In the genomic region with DNA sequence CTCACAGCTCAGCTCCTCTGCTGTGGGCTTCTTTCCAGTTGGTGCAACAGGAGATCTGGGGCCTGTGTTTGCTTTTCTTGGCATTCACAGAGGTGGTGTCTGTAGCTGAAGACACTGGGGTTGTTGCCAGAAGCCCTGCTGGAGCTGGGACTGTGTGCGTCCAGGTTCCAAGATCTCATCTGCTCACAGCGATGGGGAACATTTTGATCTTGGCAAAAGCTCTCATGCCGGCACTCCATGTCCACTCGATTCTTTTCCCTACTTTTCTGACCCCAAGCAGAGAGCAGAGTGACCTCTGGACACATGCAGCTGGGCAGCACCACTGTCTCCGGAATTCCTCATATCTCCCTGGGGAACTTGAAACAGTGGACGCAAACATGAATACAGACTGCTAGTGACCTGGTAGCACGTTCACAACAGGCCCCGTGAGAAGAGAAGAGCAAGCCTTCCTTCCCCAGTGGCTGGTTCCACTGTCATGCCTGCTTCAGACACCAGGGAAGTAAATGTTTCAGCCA, we compare ENCODE assay signal across 14 cellular contexts. TPM values are rescaled to one million over a fixed set of nuclear protein-coding genes. Genes with fewer than 3 reads are reported as not detected.
DNase-seq lines count a peak whose midpoint lies in the region; ATAC-seq, FAIRE-seq and TF ChIP-seq lines count a peak whose summit lies in the region.
"Had no signal": no experiment of that assay in that cellular context is flagged by ENCODE, and none has a peak within 500 bp of the region (broad histone marks: within the 10 kb centered on the region; RNA-seq: fewer than 3 reads in every experiment).

No MANE protein-coding gene starts in this region.

- TF ChIP-seq RAD21 in K562 (CRISPR knock-in tag; conservative IDR thresholded peaks at IDR 0.05 in 1 of 2, IDR thresholded peaks at IDR 0.05 in 1 of 2): no peak

- 2% methylated on average over 8 of the region's 8 CpGs for WGBS in K562 (ENCODE audit: insufficient coverage, low coverage, missing lambda C conversion rate)

- no peaks in the 10 kb centered on the region for H3K9me3 ChIP-seq in K562 (replicated peaks; ENCODE audit: control insufficient read depth, insufficient read depth, low read depth, low read length)

- CTCF ChIA-PET in K562 (lab: Yijun Ruan, JAX; ENCODE audit: low intra/inter-chr PET ratio): no interaction called here

- no peak for FAIRE-seq in K562 (lab: Jason Lieb, UNC)

- no peaks in the 10 kb centered on the region for H4K20me1 ChIP-seq in K562 (replicated peaks; ENCODE audit: control insufficient read depth, insufficient read depth, low read length)

- peaks cover 7 to 12% of the 10 kb centered on the region in 2 experiments; a peak in 3 of 5 replicates for H3K27me3 ChIP-seq in K562 (ENCODE audit: control insufficient read depth in 2 of 2, insufficient read depth in 2 of 2, low read length in 2 of 2)

- H2AFZ ChIP-seq in K562 (ENCODE audit: low read depth, low read length): no peak overlapping the region; the same call in 1 of the 2 replicates

- peak; percentile 39 for ATAC-seq in K562
- ATAC-seq in left cardiac atrium: peak; percentile 91 to 95
- no peak for ATAC-seq in activated CD4-positive, CD25-positive, alpha-beta regulatory T cell treated with anti-CD3 and anti-CD28 coated beads, Interleukin-2, amount 50 U/mL, for 24 hours

- H3K4me1 ChIP-seq in K562 (replicated peaks in 1 of 2; ENCODE audit: control insufficient read depth in 2 of 2, insufficient read depth in 2 of 2, low read length in 2 of 2): no peaks in the 10 kb centered on the region

- H3K4me2 ChIP-seq in K562 (ENCODE audit: insufficient read depth, low read length): no peak overlapping the region

- H3K9me1 ChIP-seq in K562 (ENCODE audit: control insufficient read depth, insufficient read depth, low read length): no peaks in the 10 kb centered on the region

- in situ Hi-C loops in K562 (cut with MboI): no loop called here

- TF ChIP-seq CTCF in K562 (IDR thresholded peaks at IDR 0.05 in 2 of 3, conservative IDR thresholded peaks at IDR 0.05 in 1 of 3; ENCODE audit: insufficient read depth in 2 of 3, low read depth in 1 of 3, low read length in 3 of 3): no peak

- H3K36me3 ChIP-seq in K562 (ENCODE audit: control insufficient read depth, insufficient read depth, low read length): no peaks in the 10 kb centered on the region

- intact Hi-C loops in K562 (cut with micrococcal nuclease) (no loop called here), left cardiac atrium (cut with DNase I) (no loop called here)

- no peak overlapping the region for H3K27ac ChIP-seq in K562 (ENCODE audit: extremely low read depth, low read depth, low read length)

- no TSS peak for BruUV-seq in K562 (replicated peaks; lab: Mats Ljungman, UMichigan)

- DNase-seq in DMS 273 (lab: John Stamatoyannopoulos, UW; ENCODE audit: unreplicated experiment): peak; percentile 86
- no peak for DNase-seq in K562 (ENCODE audit: extremely low read depth in 1 of 4, low spot score in 3 of 4)
- DNase-seq in left cardiac atrium: peak; percentile 89
- peak; percentile 24 for DNase-seq in putamen (ENCODE audit: low spot score)
- no peak for DNase-seq in activated effector memory CD4-positive, alpha-beta T cell treated with Interleukin-2 at 50 U/mL for 16 hours
- DNase-seq in NCI-H187 (lab: John Stamatoyannopoulos, UW): no peak
- no peak for DNase-seq in NCI-H2107 (lab: John Stamatoyannopoulos, UW)
- DNase-seq: activated T-cell treated with anti-CD3 and anti-CD28 coated beads, Interleukin-2, amount 50 U/mL, for 24 hours; central memory CD4-positive, alpha-beta T cell; GDM1; NCI-H226; SIG-M5; stimulated activated CD4-positive, alpha-beta T cell treated with anti-CD3 and anti-CD28 coated beads, Interleukin-12 subunit alpha, Interleukin-12 subunit beta, amount 100 ng/mL, for 4 hours had no signal

- H3K79me2 ChIP-seq in K562 (ENCODE audit: control insufficient read depth, insufficient read depth, low read length): no peaks in the 10 kb centered on the region

- no peak overlapping the region; a peak in 1 of 4 replicates for H3K9ac ChIP-seq in K562 (ENCODE audit: insufficient read depth in 1 of 2, low read depth in 2 of 2, low read length in 2 of 2)

- no peak overlapping the region for H3K4me3 ChIP-seq in K562

- TF ChIP-seq POLR2A in K562 (conservative IDR thresholded peaks at IDR 0.05): no peak

- POLR2A ChIA-PET in K562 (lab: Yijun Ruan, JAX): no interaction called here

- TF ChIP-seq EP300 in K562 (IDR thresholded peaks at IDR 0.05; ENCODE audit: low read length): no peak

TF ChIP-seq in K562, 482 proteins besides CTCF, POLR2A, EP300 and RAD21:
- no peak for TF ChIP-seq TOE1 (IDR thresholded peaks at IDR 0.05; ENCODE audit: borderline replicate concordance)
- no peak for TF ChIP-seq TOE1 (CRISPR knock-in tag; IDR thresholded peaks at IDR 0.05; ENCODE audit: borderline replicate concordance, low read depth)
- TF ChIP-seq, protein P1, sequence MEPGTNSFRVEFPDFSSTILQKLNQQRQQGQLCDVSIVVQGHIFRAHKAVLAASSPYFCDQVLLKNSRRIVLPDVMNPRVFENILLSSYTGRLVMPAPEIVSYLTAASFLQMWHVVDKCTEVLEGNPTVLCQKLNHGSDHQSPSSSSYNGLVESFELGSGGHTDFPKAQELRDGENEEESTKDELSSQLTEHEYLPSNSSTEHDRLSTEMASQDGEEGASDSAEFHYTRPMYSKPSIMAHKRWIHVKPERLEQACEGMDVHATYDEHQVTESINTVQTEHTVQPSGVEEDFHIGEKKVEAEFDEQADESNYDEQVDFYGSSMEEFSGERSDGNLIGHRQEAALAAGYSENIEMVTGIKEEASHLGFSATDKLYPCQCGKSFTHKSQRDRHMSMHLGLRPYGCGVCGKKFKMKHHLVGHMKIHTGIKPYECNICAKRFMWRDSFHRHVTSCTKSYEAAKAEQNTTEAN (CRISPR knock-in tag; IDR thresholded peaks at IDR 0.05): no peak
- TF ChIP-seq, protein P2, sequence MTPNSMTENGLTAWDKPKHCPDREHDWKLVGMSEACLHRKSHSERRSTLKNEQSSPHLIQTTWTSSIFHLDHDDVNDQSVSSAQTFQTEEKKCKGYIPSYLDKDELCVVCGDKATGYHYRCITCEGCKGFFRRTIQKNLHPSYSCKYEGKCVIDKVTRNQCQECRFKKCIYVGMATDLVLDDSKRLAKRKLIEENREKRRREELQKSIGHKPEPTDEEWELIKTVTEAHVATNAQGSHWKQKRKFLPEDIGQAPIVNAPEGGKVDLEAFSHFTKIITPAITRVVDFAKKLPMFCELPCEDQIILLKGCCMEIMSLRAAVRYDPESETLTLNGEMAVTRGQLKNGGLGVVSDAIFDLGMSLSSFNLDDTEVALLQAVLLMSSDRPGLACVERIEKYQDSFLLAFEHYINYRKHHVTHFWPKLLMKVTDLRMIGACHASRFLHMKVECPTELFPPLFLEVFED (CRISPR knock-in tag; conservative IDR thresholded peaks at IDR 0.05): no peak
- TF ChIP-seq NCOA1 (IDR thresholded peaks at IDR 0.05; ENCODE audit: low read depth): no peak
- no peak for TF ChIP-seq CBFA2T2 (conservative IDR thresholded peaks at IDR 0.05)
- no peak for TF ChIP-seq CHD2 (IDR thresholded peaks at IDR 0.05; ENCODE audit: low read depth, low read length)

RNA-seq across cellular contexts. Expression of gene MECOM, which starts 36.1 kb away (rescaled TPM):
- total RNA-seq in K562 (2011; cell fraction: chromatin; rRNA removed; ENCODE audit: low replicate concordance): 25.4 and 36.9 TPM in 2 replicates
- 13.7 and 20.8 TPM in 2 replicates for total RNA-seq in K562 (2011; cell fraction: nucleolus; rRNA removed)
- total RNA-seq in K562 (2011; cell fraction: nucleoplasm; rRNA removed): 19.9 and 26.0 TPM in 2 replicates
- total RNA-seq in K562 (2014; rRNA removed) (20.1 and 22.9 TPM in 2 replicates), K562 (2014; rRNA removed; fragmentation: Illumina TruSeq; extraction: Trizol) (28.6 and 32.5 TPM in 2 replicates), K562 (2015; rRNA removed; fragmentation: Illumina TruSeq; extraction: Trizol) (28.4 and 31.7 TPM in 2 replicates), K562 (2021) (21.5 and 29.5 TPM in 2 replicates), left cardiac atrium (10 to 100 TPM; 20.0 to 25.4 TPM)
- polyA plus RNA-seq in K562 (2011; rRNA removed) (12.1 and 14.6 TPM in 2 replicates), K562 (2014; fragmentation: Illumina TruSeq; extraction: Trizol) (20.0 and 24.7 TPM in 2 replicates), K562 (2014; fragmentation: Nextera tagmentation; extraction: Ambion mirVana) (10 to 100 TPM; 11.0 to 14.4 TPM), K562 (2014; rRNA removed) (12.5 and 14.6 TPM in 2 replicates)
- polyA plus RNA-seq in K562 (2011; cell fraction: cytosol; rRNA removed): 5.8 and 6.0 TPM in 2 replicates
- 14.5 and 17.0 TPM in 2 replicates for polyA plus RNA-seq in K562 (2011; cell fraction: nucleus; rRNA removed)
- polyA plus RNA-seq in K562 (2012): 9.3 and 9.7 TPM in 2 replicates
- polyA minus RNA-seq in K562 (2011; rRNA and poly(A)+ RNA removed): 38.2 and 39.0 TPM in 2 replicates
- polyA minus RNA-seq in K562 (2011; cell fraction: cytosol; rRNA and poly(A)+ RNA removed): 8.6 and 12.6 TPM in 2 replicates
- 42.5 and 80.5 TPM in 2 replicates for polyA minus RNA-seq in K562 (2011; cell fraction: nucleus; rRNA and poly(A)+ RNA removed)

Comparison
In these comparisons a context has a peak if more than half of its experiments do, and no peak if none do; other contexts are left out.
1. DNase-seq: peak in DMS 273 (single experiment), left cardiac atrium (single experiment) and putamen (single experiment); none in K562 (0 of 4), activated effector memory CD4-positive, alpha-beta T cell treated with Interleukin-2 at 50 U/mL for 16 hours (single experiment), NCI-H187 (0 of 2) and NCI-H2107 (single experiment).
2. ATAC-seq: peak in K562 (single experiment) and left cardiac atrium (2 of 2); none in activated CD4-positive, CD25-positive, alpha-beta regulatory T cell treated with anti-CD3 and anti-CD28 coated beads, Interleukin-2, amount 50 U/mL, for 24 hours (0 of 2).